In the genomic region with DNA sequence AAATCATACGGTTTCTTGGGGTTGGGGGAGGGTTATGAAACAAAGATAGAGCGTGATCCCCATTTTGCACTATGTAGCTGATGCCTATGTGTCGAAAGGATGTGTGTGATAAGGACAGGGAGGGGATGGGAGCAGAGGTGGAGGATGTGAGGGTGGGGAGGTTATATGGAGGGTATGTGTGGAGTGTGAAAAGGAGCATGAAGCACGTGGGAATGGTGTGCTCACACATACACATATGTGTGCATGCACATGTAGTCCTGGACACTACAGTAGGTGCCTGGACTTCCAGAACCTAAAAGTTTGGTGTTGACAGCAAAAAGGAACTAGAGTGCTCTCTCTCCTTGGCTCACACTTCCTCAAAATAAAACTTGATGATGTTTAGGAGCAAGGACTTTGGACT, we compare ENCODE assay signal across 24 cellular contexts. TPM values are rescaled to one million over a fixed set of nuclear protein-coding genes. Genes with fewer than 3 reads are reported as not detected.
"Had no signal": no experiment of that assay in that cellular context is flagged by ENCODE, and none has a peak within 500 bp of the region (broad histone marks: within the 10 kb centered on the region; RNA-seq: fewer than 3 reads in every experiment).

No MANE protein-coding gene starts in this region.

- H3K9ac ChIP-seq: SK-N-SH had no signal

- ATAC-seq: Panc1, PC-3 had no signal

- H3K36me3 ChIP-seq: MG63 had no signal

- H3K9me3 ChIP-seq: SK-N-SH had no signal

- FAIRE-seq: HTR-8/SVneo had no signal

- DNase-seq: Karpas-422, KG1, MG63, NCI-H1092 treated with DMSO at 0.1 percent for 48 hours, NCI-H1436, NCI-H187, NCI-H2029, NCI-H2081 treated with DMSO at 0.1 percent for 48 hours, NCI-H2171, NCI-H226, NCI-H446, NCI-H510A, NCI-H524 treated with DMSO at 0.1 percent for 48 hours, NCI-H69, NCI-H774, PC-3, SHP77, SK-N-SH, SW 1271 had no signal

- H3K4me3 ChIP-seq: MG63 had no signal

- H3K4me2 ChIP-seq: SK-N-SH had no signal

- H3K27ac ChIP-seq: HL-60, RWPE1 had no signal

RNA-seq across cellular contexts. Expression of gene STOML3, which starts 25.4 kb away (rescaled TPM):
- total RNA-seq: PC-3, SK-MEL-5 had no signal
- polyA plus RNA-seq: SK-N-SH had no signal
